In the genomic region with DNA sequence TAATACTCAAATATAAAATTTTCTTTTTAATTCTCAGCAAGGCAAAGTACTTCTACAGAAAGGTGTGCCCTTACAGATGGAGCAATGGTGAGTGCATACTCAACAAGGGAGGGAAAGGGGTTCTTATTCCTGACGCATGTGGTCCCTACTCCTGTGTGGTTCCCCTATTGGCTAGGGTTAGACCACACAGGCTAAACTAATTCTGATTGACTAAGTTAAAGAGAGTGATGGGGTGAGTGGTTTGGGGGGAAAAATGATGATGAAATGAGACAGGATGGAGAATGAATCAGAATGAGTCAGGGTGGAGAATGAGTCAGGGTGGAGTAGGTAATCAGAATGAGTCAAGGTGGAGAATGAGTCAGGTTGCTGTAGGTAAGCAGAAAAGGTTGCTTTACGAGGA, we compare ENCODE assay signal across 1 cellular context.
TF ChIP-seq lines count a peak whose summit lies in the region.

No MANE protein-coding gene starts in this region.

TF ChIP-seq in HEK293, 187 proteins besides CTCF, POLR2A, EP300 and RAD21 (continued from another document and continues in another):
- TF ChIP-seq, protein P1, sequence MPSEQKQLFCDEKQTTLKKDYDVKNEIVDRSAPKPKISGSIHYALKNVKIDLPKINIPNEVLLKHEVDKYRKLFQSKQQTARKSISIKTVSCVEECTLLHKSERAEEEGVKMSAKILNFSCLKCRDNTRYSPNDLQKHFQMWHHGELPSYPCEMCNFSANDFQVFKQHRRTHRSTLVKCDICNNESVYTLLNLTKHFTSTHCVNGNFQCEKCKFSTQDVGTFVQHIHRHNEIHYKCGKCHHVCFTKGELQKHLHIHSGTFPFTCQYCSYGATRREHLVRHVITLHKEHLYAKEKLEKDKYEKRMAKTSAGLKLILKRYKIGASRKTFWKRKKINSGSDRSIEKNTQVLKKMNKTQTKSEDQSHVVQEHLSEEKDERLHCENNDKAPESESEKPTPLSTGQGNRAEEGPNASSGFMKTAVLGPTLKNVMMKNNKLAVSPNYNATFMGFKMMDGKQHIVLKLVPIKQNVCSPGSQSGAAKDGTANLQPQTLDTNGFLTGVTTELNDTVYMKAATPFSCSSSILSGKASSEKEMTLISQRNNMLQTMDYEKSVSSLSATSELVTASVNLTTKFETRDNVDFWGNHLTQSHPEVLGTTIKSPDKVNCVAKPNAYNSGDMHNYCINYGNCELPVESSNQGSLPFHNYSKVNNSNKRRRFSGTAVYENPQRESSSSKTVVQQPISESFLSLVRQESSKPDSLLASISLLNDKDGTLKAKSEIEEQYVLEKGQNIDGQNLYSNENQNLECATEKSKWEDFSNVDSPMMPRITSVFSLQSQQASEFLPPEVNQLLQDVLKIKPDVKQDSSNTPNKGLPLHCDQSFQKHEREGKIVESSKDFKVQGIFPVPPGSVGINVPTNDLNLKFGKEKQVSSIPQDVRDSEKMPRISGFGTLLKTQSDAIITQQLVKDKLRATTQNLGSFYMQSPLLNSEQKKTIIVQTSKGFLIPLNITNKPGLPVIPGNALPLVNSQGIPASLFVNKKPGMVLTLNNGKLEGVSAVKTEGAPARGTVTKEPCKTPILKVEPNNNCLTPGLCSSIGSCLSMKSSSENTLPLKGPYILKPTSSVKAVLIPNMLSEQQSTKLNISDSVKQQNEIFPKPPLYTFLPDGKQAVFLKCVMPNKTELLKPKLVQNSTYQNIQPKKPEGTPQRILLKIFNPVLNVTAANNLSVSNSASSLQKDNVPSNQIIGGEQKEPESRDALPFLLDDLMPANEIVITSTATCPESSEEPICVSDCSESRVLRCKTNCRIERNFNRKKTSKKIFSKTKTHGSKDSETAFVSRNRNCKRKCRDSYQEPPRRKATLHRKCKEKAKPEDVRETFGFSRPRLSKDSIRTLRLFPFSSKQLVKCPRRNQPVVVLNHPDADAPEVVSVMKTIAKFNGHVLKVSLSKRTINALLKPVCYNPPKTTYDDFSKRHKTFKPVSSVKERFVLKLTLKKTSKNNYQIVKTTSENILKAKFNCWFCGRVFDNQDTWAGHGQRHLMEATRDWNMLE (tag by site-specific recombination; conservative IDR thresholded peaks at IDR 0.05; ENCODE audit: low read depth) = no peak
- no peak for TF ChIP-seq EGR2 (tag by site-specific recombination; IDR thresholded peaks at IDR 0.05; ENCODE audit: low read depth)
- TF ChIP-seq ZNF133 (tag by site-specific recombination; IDR thresholded peaks at IDR 0.05) = no peak
- no peak for TF ChIP-seq ZNF266 (tag by site-specific recombination; IDR thresholded peaks at IDR 0.05; ENCODE audit: low read depth)
- TF ChIP-seq, protein P2, sequence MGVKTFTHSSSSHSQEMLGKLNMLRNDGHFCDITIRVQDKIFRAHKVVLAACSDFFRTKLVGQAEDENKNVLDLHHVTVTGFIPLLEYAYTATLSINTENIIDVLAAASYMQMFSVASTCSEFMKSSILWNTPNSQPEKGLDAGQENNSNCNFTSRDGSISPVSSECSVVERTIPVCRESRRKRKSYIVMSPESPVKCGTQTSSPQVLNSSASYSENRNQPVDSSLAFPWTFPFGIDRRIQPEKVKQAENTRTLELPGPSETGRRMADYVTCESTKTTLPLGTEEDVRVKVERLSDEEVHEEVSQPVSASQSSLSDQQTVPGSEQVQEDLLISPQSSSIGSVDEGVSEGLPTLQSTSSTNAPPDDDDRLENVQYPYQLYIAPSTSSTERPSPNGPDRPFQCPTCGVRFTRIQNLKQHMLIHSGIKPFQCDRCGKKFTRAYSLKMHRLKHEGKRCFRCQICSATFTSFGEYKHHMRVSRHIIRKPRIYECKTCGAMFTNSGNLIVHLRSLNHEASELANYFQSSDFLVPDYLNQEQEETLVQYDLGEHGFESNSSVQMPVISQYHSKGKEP (tag by site-specific recombination; IDR thresholded peaks at IDR 0.05) = no peak
- no peak; the same call in 1 of the 2 replicates for TF ChIP-seq ZNF10 (tag by site-specific recombination; IDR thresholded peaks at IDR 0.05)
- peak; percentile 66 for TF ChIP-seq SP7 (tag by site-specific recombination; IDR thresholded peaks at IDR 0.05)
- TF ChIP-seq ZNF274 (IDR thresholded peaks at IDR 0.05; ENCODE audit: low read length) = no peak
- TF ChIP-seq ZNF274 (tag by site-specific recombination; IDR thresholded peaks at IDR 0.05; ENCODE audit: borderline replicate concordance) = no peak
- no peak for TF ChIP-seq ZNF202 (tag by site-specific recombination; IDR thresholded peaks at IDR 0.05; ENCODE audit: borderline replicate concordance)
- peak; percentile 86; the same call in 1 of the 2 replicates for TF ChIP-seq ZNF324 (tag by site-specific recombination; IDR thresholded peaks at IDR 0.05)
- TF ChIP-seq, protein P3, sequence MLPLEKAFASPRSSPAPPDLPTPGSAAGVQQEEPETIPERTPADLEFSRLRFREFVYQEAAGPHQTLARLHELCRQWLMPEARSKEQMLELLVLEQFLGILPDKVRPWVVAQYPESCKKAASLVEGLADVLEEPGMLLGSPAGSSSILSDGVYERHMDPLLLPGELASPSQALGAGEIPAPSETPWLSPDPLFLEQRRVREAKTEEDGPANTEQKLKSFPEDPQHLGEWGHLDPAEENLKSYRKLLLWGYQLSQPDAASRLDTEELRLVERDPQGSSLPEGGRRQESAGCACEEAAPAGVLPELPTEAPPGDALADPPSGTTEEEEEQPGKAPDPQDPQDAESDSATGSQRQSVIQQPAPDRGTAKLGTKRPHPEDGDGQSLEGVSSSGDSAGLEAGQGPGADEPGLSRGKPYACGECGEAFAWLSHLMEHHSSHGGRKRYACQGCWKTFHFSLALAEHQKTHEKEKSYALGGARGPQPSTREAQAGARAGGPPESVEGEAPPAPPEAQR (tag by site-specific recombination; IDR thresholded peaks at IDR 0.05) = no peak
- TF ChIP-seq, protein P4, sequence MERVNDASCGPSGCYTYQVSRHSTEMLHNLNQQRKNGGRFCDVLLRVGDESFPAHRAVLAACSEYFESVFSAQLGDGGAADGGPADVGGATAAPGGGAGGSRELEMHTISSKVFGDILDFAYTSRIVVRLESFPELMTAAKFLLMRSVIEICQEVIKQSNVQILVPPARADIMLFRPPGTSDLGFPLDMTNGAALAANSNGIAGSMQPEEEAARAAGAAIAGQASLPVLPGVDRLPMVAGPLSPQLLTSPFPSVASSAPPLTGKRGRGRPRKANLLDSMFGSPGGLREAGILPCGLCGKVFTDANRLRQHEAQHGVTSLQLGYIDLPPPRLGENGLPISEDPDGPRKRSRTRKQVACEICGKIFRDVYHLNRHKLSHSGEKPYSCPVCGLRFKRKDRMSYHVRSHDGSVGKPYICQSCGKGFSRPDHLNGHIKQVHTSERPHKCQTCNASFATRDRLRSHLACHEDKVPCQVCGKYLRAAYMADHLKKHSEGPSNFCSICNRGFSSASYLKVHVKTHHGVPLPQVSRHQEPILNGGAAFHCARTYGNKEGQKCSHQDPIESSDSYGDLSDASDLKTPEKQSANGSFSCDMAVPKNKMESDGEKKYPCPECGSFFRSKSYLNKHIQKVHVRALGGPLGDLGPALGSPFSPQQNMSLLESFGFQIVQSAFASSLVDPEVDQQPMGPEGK (tag by site-specific recombination; IDR thresholded peaks at IDR 0.05) = no peak
- no peak for TF ChIP-seq SCRT1 (tag by site-specific recombination; IDR thresholded peaks at IDR 0.05; ENCODE audit: borderline replicate concordance)
- TF ChIP-seq ZNF660 (tag by site-specific recombination; IDR thresholded peaks at IDR 0.05) = no peak
- no peak for TF ChIP-seq ZNF221 (tag by site-specific recombination; IDR thresholded peaks at IDR 0.05; ENCODE audit: borderline replicate concordance)
- no peak for TF ChIP-seq GLI2 (tag by site-specific recombination; IDR thresholded peaks at IDR 0.05; ENCODE audit: borderline replicate concordance, low read depth)
- no peak for TF ChIP-seq ZNF211 (tag by site-specific recombination; IDR thresholded peaks at IDR 0.05; ENCODE audit: low read depth)
- TF ChIP-seq ZNF366 (tag by site-specific recombination; conservative IDR thresholded peaks at IDR 0.05) = no peak
- TF ChIP-seq ZNF560 (tag by site-specific recombination; IDR thresholded peaks at IDR 0.05; ENCODE audit: borderline replicate concordance) = no peak
- no peak for TF ChIP-seq ZNF521 (tag by site-specific recombination; IDR thresholded peaks at IDR 0.05)
- peak; percentile 67 for TF ChIP-seq PRDM1 (tag by site-specific recombination; IDR thresholded peaks at IDR 0.05)
- TF ChIP-seq ZNF571 (tag by site-specific recombination; IDR thresholded peaks at IDR 0.05) = peak; percentile 87; the same call in 1 of the 2 replicates
- TF ChIP-seq ZNF707 (tag by site-specific recombination; IDR thresholded peaks at IDR 0.05) = no peak
- no peak for TF ChIP-seq ZNF501 (tag by site-specific recombination; IDR thresholded peaks at IDR 0.05)
- no peak for TF ChIP-seq ZNF174 (tag by site-specific recombination; IDR thresholded peaks at IDR 0.05)
- peak; percentile 96 for TF ChIP-seq SETDB1 (IDR thresholded peaks at IDR 0.05; ENCODE audit: insufficient read length, low read length)
- TF ChIP-seq, protein P5, sequence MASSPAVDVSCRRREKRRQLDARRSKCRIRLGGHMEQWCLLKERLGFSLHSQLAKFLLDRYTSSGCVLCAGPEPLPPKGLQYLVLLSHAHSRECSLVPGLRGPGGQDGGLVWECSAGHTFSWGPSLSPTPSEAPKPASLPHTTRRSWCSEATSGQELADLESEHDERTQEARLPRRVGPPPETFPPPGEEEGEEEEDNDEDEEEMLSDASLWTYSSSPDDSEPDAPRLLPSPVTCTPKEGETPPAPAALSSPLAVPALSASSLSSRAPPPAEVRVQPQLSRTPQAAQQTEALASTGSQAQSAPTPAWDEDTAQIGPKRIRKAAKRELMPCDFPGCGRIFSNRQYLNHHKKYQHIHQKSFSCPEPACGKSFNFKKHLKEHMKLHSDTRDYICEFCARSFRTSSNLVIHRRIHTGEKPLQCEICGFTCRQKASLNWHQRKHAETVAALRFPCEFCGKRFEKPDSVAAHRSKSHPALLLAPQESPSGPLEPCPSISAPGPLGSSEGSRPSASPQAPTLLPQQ (tag by site-specific recombination; IDR thresholded peaks at IDR 0.05) = no peak
- TF ChIP-seq, protein P6, sequence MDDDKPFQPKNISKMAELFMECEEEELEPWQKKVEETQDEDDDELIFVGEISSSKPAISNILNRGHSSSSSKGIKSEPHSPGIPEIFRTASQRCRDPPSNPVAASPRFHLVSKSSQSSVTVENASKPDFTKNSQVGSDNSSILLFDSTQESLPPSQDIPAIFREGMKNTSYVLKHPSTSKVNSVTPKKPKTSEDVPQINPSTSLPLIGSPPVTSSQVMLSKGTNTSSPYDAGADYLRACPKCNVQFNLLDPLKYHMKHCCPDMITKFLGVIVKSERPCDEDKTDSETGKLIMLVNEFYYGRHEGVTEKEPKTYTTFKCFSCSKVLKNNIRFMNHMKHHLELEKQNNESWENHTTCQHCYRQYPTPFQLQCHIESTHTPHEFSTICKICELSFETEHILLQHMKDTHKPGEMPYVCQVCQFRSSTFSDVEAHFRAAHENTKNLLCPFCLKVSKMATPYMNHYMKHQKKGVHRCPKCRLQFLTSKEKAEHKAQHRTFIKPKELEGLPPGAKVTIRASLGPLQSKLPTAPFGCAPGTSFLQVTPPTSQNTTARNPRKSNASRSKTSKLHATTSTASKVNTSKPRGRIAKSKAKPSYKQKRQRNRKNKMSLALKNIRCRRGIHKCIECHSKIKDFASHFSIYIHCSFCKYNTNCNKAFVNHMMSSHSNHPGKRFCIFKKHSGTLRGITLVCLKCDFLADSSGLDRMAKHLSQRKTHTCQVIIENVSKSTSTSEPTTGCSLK (tag by site-specific recombination; IDR thresholded peaks at IDR 0.05) = no peak
- TF ChIP-seq ZBTB7A (tag by site-specific recombination; IDR thresholded peaks at IDR 0.05; ENCODE audit: low read depth) = no peak
- TF ChIP-seq ZNF792 (tag by site-specific recombination; IDR thresholded peaks at IDR 0.05) = no peak
- TF ChIP-seq, protein P7, sequence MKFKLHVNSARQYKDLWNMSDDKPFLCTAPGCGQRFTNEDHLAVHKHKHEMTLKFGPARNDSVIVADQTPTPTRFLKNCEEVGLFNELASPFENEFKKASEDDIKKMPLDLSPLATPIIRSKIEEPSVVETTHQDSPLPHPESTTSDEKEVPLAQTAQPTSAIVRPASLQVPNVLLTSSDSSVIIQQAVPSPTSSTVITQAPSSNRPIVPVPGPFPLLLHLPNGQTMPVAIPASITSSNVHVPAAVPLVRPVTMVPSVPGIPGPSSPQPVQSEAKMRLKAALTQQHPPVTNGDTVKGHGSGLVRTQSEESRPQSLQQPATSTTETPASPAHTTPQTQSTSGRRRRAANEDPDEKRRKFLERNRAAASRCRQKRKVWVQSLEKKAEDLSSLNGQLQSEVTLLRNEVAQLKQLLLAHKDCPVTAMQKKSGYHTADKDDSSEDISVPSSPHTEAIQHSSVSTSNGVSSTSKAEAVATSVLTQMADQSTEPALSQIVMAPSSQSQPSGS (tag by site-specific recombination; IDR thresholded peaks at IDR 0.05; ENCODE audit: low read depth) = 0 out of 2 replicates have a peak, but pooled peaks have one; percentile 60
- TF ChIP-seq ZNF791 (tag by site-specific recombination; IDR thresholded peaks at IDR 0.05) = no peak
- TF ChIP-seq ZNF37A (tag by site-specific recombination; IDR thresholded peaks at IDR 0.05) = no peak
- TF ChIP-seq, protein P8, sequence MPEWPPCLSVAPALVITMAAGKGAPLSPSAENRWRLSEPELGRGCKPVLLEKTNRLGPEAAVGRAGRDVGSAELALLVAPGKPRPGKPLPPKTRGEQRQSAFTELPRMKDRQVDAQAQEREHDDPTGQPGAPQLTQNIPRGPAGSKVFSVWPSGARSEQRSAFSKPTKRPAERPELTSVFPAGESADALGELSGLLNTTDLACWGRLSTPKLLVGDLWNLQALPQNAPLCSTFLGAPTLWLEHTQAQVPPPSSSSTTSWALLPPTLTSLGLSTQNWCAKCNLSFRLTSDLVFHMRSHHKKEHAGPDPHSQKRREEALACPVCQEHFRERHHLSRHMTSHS (tag by site-specific recombination; IDR thresholded peaks at IDR 0.05) = no peak
- TF ChIP-seq ZNF596 (tag by site-specific recombination; IDR thresholded peaks at IDR 0.05) = no peak
- TF ChIP-seq REPIN1 (tag by site-specific recombination; IDR thresholded peaks at IDR 0.05; ENCODE audit: low read depth) = no peak
- TF ChIP-seq MEIS1 (CRISPR knock-in tag; IDR thresholded peaks at IDR 0.05; ENCODE audit: borderline replicate concordance) = no peak
- TF ChIP-seq, protein P9, sequence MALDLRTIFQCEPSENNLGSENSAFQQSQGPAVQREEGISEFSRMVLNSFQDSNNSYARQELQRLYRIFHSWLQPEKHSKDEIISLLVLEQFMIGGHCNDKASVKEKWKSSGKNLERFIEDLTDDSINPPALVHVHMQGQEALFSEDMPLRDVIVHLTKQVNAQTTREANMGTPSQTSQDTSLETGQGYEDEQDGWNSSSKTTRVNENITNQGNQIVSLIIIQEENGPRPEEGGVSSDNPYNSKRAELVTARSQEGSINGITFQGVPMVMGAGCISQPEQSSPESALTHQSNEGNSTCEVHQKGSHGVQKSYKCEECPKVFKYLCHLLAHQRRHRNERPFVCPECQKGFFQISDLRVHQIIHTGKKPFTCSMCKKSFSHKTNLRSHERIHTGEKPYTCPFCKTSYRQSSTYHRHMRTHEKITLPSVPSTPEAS (tag by site-specific recombination; IDR thresholded peaks at IDR 0.05) = no peak
- TF ChIP-seq ZNF239 (tag by site-specific recombination; IDR thresholded peaks at IDR 0.05) = no peak
- no peak for TF ChIP-seq ZNF350 (tag by site-specific recombination; IDR thresholded peaks at IDR 0.05)
- TF ChIP-seq ZSCAN16 (tag by site-specific recombination; IDR thresholded peaks at IDR 0.05) = no peak
- no peak for TF ChIP-seq WT1 (tag by site-specific recombination; IDR thresholded peaks at IDR 0.05)
- no peak for TF ChIP-seq ZFHX2 (tag by site-specific recombination; conservative IDR thresholded peaks at IDR 0.05)
- TF ChIP-seq MYNN (tag by site-specific recombination; IDR thresholded peaks at IDR 0.05; ENCODE audit: borderline replicate concordance) = no peak
